In genomic region chr1:6200188-6200809, GRCh38 we compare ENCODE assay signal across 8 cellular contexts. TPM values are rescaled to one million over a fixed set of nuclear protein-coding genes. Genes with fewer than 3 reads are reported as not detected.
DNase-seq lines count a peak whose midpoint lies in the region; ATAC-seq, FAIRE-seq and TF ChIP-seq lines count a peak whose summit lies in the region.

No MANE protein-coding gene starts in this region.

- WGBS in HepG2 (ENCODE audit: low lambda C conversion rate) = 83% methylated on average over 7 of the region's 10 CpGs

- peak overlapping the region; percentile 66 for H2AFZ ChIP-seq in HepG2 (ENCODE audit: low read length)

- peak overlapping the region; percentile 76 for H3K4me3 Mint-ChIP-seq in activated naive CD4-positive, alpha-beta T cell treated with anti-CD3 and anti-CD28 coated beads, Interleukin-2, amount 10 ng/mL, durations not matched to agents 7 days and 5 days
- H3K4me3 Mint-ChIP-seq in activated naive CD8-positive, alpha-beta T cell treated with anti-CD3 and anti-CD28 coated beads, Interleukin-2, amount 50 U/mL, for 24 hours = peak overlapping the region; percentile 93

- peaks cover 23% of the 10 kb centered on the region for H3K36me3 Mint-ChIP-seq in activated naive CD4-positive, alpha-beta T cell treated with anti-CD3 and anti-CD28 coated beads, Interleukin-2, amount 10 ng/mL, durations not matched to agents 7 days and 5 days
- peaks cover 31% of the 10 kb centered on the region for H3K36me3 Mint-ChIP-seq in activated naive CD8-positive, alpha-beta T cell treated with anti-CD3 and anti-CD28 coated beads, Interleukin-2, amount 50 U/mL, for 24 hours (ENCODE audit: low read depth)

- POLR2A ChIA-PET in HepG2 (lab: Yijun Ruan, JAX) = interaction anchor here (0.8 to 2.6 kb wide), 2 partner anchors 15 to 17 kb away, joined by 3 to 6 read pairs; no protein-coding TSS in a partner anchor

- no peak for ATAC-seq in activated naive CD8-positive, alpha-beta T cell treated with anti-CD3 and anti-CD28 coated beads, Interleukin-2, amount 50 U/mL, for 24 hours
- ATAC-seq in HepG2 = no peak
- no peak for ATAC-seq in upper lobe of right lung
- ATAC-seq in HG02759 (IDR thresholded peaks at IDR 0.05; ENCODE audit: unreplicated experiment) = no peak

- TF ChIP-seq POLR2A in HepG2 (IDR thresholded peaks at IDR 0.05; ENCODE audit: insufficient read depth in 1 of 2, low read depth in 2 of 2, low read length in 2 of 2) = no peak

- intact Hi-C loops in HepG2 (cut with micrococcal nuclease; ENCODE audit: unreplicated experiment) = loop anchor here (10.0 kb wide), 1 partner anchor 615 kb away; no protein-coding TSS in a partner anchor
- intact Hi-C loops in upper lobe of right lung (cut with DNase I) = no loop called here

- no peaks in the 10 kb centered on the region for H3K27me3 ChIP-seq in HepG2 (ENCODE audit: control insufficient read depth in 1 of 2, insufficient read depth in 2 of 2, low read length in 2 of 2)
- H3K27me3 ChIP-seq in upper lobe of right lung = no peaks in the 10 kb centered on the region

- TF ChIP-seq CTCF in HepG2 (CRISPR knock-in tag; IDR thresholded peaks at IDR 0.05) (no peak), upper lobe of right lung (IDR thresholded peaks at IDR 0.05) (no peak)

- in situ Hi-C loops in HepG2 (cut with HindIII; ENCODE audit: extremely low pct_ligation_motif_present, low pct_unique_long_range_greater_than_20kb) = no loop called here

- H4K20me1 ChIP-seq in HepG2 (ENCODE audit: insufficient read depth, low read length) = peaks cover 18% of the 10 kb centered on the region

- H3K79me2 ChIP-seq in HepG2 (ENCODE audit: insufficient read depth, low read length) = peaks cover 39% of the 10 kb centered on the region

- H3K9me3 ChIP-seq in HepG2 (ENCODE audit: low read length) (no peaks in the 10 kb centered on the region), upper lobe of right lung (no peaks in the 10 kb centered on the region)

- H3K4me2 ChIP-seq in HepG2 (ENCODE audit: low read depth, low read length) = peak overlapping the region; percentile 90

- no TSS peak for BruUV-seq in HepG2 (replicated peaks; lab: Mats Ljungman, UMichigan)

- no peak for DNase-seq in activated naive CD4-positive, alpha-beta T cell treated with anti-CD3 and anti-CD28 coated beads, Interleukin-2, amount 10 ng/mL, durations not matched to agents 7 days and 5 days
- no peak for DNase-seq in activated naive CD4-positive, alpha-beta T cell treated with anti-CD3 and anti-CD28 coated beads, Interleukin-2, amount 50 U/mL, for 16 hours
- DNase-seq in activated naive CD8-positive, alpha-beta T cell treated with anti-CD3 and anti-CD28 coated beads, Interleukin-2, amount 50 U/mL, for 24 hours = no peak
- DNase-seq in HepG2 (ENCODE audit: low spot score) = no peak
- DNase-seq in upper lobe of right lung = no peak
- no peak for DNase-seq in hypothalamus (lab: John Stamatoyannopoulos, UW)
- DNase-seq in NCI-H1694 treated with DMSO at 0.1 percent for 48 hours (lab: John Stamatoyannopoulos, UW) = no peak

- H3K4me3 ChIP-seq in HepG2 (replicated peaks in 1 of 3; ENCODE audit: insufficient read depth in 1 of 3, low read depth in 2 of 3, low read length in 3 of 3) (peak overlapping the region; percentile 93 to 97 (median 94)), upper lobe of right lung (peak overlapping the region; percentile 70)

- H3K27ac ChIP-seq in HepG2 (ENCODE audit: extremely low read length, insufficient read depth, low read length) (peak overlapping the region; percentile 82), upper lobe of right lung (peak overlapping the region; percentile 83)

- TF ChIP-seq EP300 in HepG2 (IDR thresholded peaks at IDR 0.05; ENCODE audit: low read depth in 2 of 2, low read length in 2 of 2) (no peak), HepG2 (CRISPR knock-in tag; IDR thresholded peaks at IDR 0.05; ENCODE audit: borderline replicate concordance) (no peak)

- H3K36me3 ChIP-seq in HepG2 (replicated peaks in 1 of 2; ENCODE audit: control insufficient read depth in 1 of 2, insufficient read depth in 2 of 2, low read length in 2 of 2) (peaks cover 4 to 19% of the 10 kb centered on the region in 2 experiments), upper lobe of right lung (peaks cover 21% of the 10 kb centered on the region)

- H3K4me1 Mint-ChIP-seq in activated naive CD4-positive, alpha-beta T cell treated with anti-CD3 and anti-CD28 coated beads, Interleukin-2, amount 10 ng/mL, durations not matched to agents 7 days and 5 days = peaks cover 54% of the 10 kb centered on the region
- H3K4me1 Mint-ChIP-seq in activated naive CD8-positive, alpha-beta T cell treated with anti-CD3 and anti-CD28 coated beads, Interleukin-2, amount 50 U/mL, for 24 hours = peaks cover 45% of the 10 kb centered on the region

- TF ChIP-seq RAD21 in HepG2 (CRISPR knock-in tag; IDR thresholded peaks at IDR 0.05) = no peak

- H3K9me3 Mint-ChIP-seq in activated naive CD4-positive, alpha-beta T cell treated with anti-CD3 and anti-CD28 coated beads, Interleukin-2, amount 10 ng/mL, durations not matched to agents 7 days and 5 days = no peaks in the 10 kb centered on the region
- H3K9me3 Mint-ChIP-seq in activated naive CD8-positive, alpha-beta T cell treated with anti-CD3 and anti-CD28 coated beads, Interleukin-2, amount 50 U/mL, for 24 hours = no peaks in the 10 kb centered on the region

- peaks cover 18% of the 10 kb centered on the region for H3K27me3 Mint-ChIP-seq in activated naive CD4-positive, alpha-beta T cell treated with anti-CD3 and anti-CD28 coated beads, Interleukin-2, amount 10 ng/mL, durations not matched to agents 7 days and 5 days
- no peaks in the 10 kb centered on the region for H3K27me3 Mint-ChIP-seq in activated naive CD8-positive, alpha-beta T cell treated with anti-CD3 and anti-CD28 coated beads, Interleukin-2, amount 50 U/mL, for 24 hours

- peak overlapping the region; percentile 99 for H3K9ac ChIP-seq in HepG2 (ENCODE audit: insufficient read depth, low read depth, low read length)

- H3K4me1 ChIP-seq in HepG2 (ENCODE audit: insufficient read depth, low read length) = peaks cover 46% of the 10 kb centered on the region
- peaks cover 27% of the 10 kb centered on the region for H3K4me1 ChIP-seq in upper lobe of right lung

- H3K27ac Mint-ChIP-seq in activated naive CD4-positive, alpha-beta T cell treated with anti-CD3 and anti-CD28 coated beads, Interleukin-2, amount 10 ng/mL, durations not matched to agents 7 days and 5 days = peak overlapping the region; percentile 64
- peak overlapping the region; percentile 95 for H3K27ac Mint-ChIP-seq in activated naive CD8-positive, alpha-beta T cell treated with anti-CD3 and anti-CD28 coated beads, Interleukin-2, amount 50 U/mL, for 24 hours

- no peak for FAIRE-seq in HepG2 (lab: Jason Lieb, UNC)

- CTCF ChIA-PET in activated naive CD4-positive, alpha-beta T cell treated with anti-CD3 and anti-CD28 coated beads, Interleukin-2, amount 10 ng/mL, durations not matched to agents 7 days and 5 days (lab: Charles Lee) = no interaction called here
- CTCF ChIA-PET in HepG2 (lab: Yijun Ruan, JAX; ENCODE audit: low intra/inter-chr PET ratio, low total read pairs) = no interaction called here

RNA-seq across cellular contexts. Expression of gene RPL22, which starts 0.9 kb away (rescaled TPM):
- total RNA-seq in HepG2 (2016; rRNA removed; fragmentation: Illumina TruSeq; extraction: Trizol) (545 and 787 TPM in 2 replicates), upper lobe of right lung (308 TPM)
- 342 and 387 TPM in 2 replicates for total RNA-seq in HepG2 (2016; cell fraction: cytosol; rRNA removed; fragmentation: Illumina TruSeq; extraction: Trizol; ENCODE audit: low read depth)
- total RNA-seq in HepG2 (2016; cell fraction: insoluble cytoplasmic fraction; rRNA removed; fragmentation: Illumina TruSeq; extraction: Trizol) = 525 and 788 TPM in 2 replicates
- total RNA-seq in HepG2 (2016; cell fraction: membrane; rRNA removed; fragmentation: Illumina TruSeq; extraction: Trizol) = 707 and 829 TPM in 2 replicates
- total RNA-seq in HepG2 (2016; cell fraction: nucleus; rRNA removed; fragmentation: Illumina TruSeq; extraction: Trizol) = 180 and 186 TPM in 2 replicates
- polyA plus RNA-seq in HepG2 (2011; rRNA removed) = 146 and 214 TPM in 2 replicates
- polyA plus RNA-seq in HepG2 (2011; cell fraction: cytosol; rRNA removed) = 92.5 and 127 TPM in 2 replicates
- polyA plus RNA-seq in HepG2 (2011; cell fraction: nucleus; rRNA removed) = 29.2 and 40.5 TPM in 2 replicates
- polyA plus RNA-seq in HepG2 (2012) = 1,228 and 1,771 TPM in 2 replicates
- polyA plus RNA-seq in HepG2 (2016; cell fraction: cytosol; fragmentation: Illumina TruSeq; extraction: Trizol; ENCODE audit: low read depth) = 1,048 and 1,064 TPM in 2 replicates
- 1,078 and 1,177 TPM in 2 replicates for polyA plus RNA-seq in HepG2 (2016; cell fraction: insoluble cytoplasmic fraction; fragmentation: Illumina TruSeq; extraction: Trizol; ENCODE audit: low read depth)
- 1,296 and 1,373 TPM in 2 replicates for polyA plus RNA-seq in HepG2 (2016; cell fraction: membrane; fragmentation: Illumina TruSeq; extraction: Trizol; ENCODE audit: low read depth)
- polyA plus RNA-seq in HepG2 (2016; cell fraction: nucleus; fragmentation: Illumina TruSeq; extraction: Trizol; ENCODE audit: insufficient read depth, low read depth) = 473 and 475 TPM in 2 replicates
- 12.9 and 31.5 TPM in 2 replicates for polyA minus RNA-seq in HepG2 (2011; rRNA and poly(A)+ RNA removed; ENCODE audit: low replicate concordance)
- 48.1 and 62.3 TPM in 2 replicates for polyA minus RNA-seq in HepG2 (2011; cell fraction: cytosol; rRNA and poly(A)+ RNA removed)
- polyA minus RNA-seq in HepG2 (2011; cell fraction: nucleus; rRNA and poly(A)+ RNA removed) = 53.2 and 59.9 TPM in 2 replicates

RNA-seq across cellular contexts. Expression of gene RNF207, which starts 5.6 kb away (rescaled TPM):
- total RNA-seq in HepG2 (2016; rRNA removed; fragmentation: Illumina TruSeq; extraction: Trizol) = 1.7 and 9.8 TPM in 2 replicates
- total RNA-seq in HepG2 (2016; cell fraction: cytosol; rRNA removed; fragmentation: Illumina TruSeq; extraction: Trizol; ENCODE audit: low read depth) = 2.0 and 3.0 TPM in 2 replicates
- total RNA-seq in HepG2 (2016; cell fraction: insoluble cytoplasmic fraction; rRNA removed; fragmentation: Illumina TruSeq; extraction: Trizol) = 2.1 and 8.9 TPM in 2 replicates
- 2.4 and 2.5 TPM in 2 replicates for total RNA-seq in HepG2 (2016; cell fraction: membrane; rRNA removed; fragmentation: Illumina TruSeq; extraction: Trizol)
- 14.8 and 17.7 TPM in 2 replicates for total RNA-seq in HepG2 (2016; cell fraction: nucleus; rRNA removed; fragmentation: Illumina TruSeq; extraction: Trizol)
- 15.9 and 17.9 TPM in 2 replicates for polyA plus RNA-seq in HepG2 (2011; rRNA removed)
- polyA plus RNA-seq in HepG2 (2011; cell fraction: cytosol; rRNA removed) = 3.1 and 5.5 TPM in 2 replicates
- 282 and 411 TPM in 2 replicates for polyA plus RNA-seq in HepG2 (2011; cell fraction: nucleus; rRNA removed)
- 3.9 and 4.0 TPM in 2 replicates for polyA plus RNA-seq in HepG2 (2012)
- polyA plus RNA-seq in HepG2 (2016; cell fraction: cytosol; fragmentation: Illumina TruSeq; extraction: Trizol; ENCODE audit: low read depth) = 0.45 and 0.62 TPM in 2 replicates
- polyA plus RNA-seq in HepG2 (2016; cell fraction: insoluble cytoplasmic fraction; fragmentation: Illumina TruSeq; extraction: Trizol; ENCODE audit: low read depth) = 1.8 and 3.9 TPM in 2 replicates
- 0.85 and 1.2 TPM in 2 replicates for polyA plus RNA-seq in HepG2 (2016; cell fraction: membrane; fragmentation: Illumina TruSeq; extraction: Trizol; ENCODE audit: low read depth)
- 47.0 and 48.9 TPM in 2 replicates for polyA plus RNA-seq in HepG2 (2016; cell fraction: nucleus; fragmentation: Illumina TruSeq; extraction: Trizol; ENCODE audit: insufficient read depth, low read depth)
- 16.5 and 27.5 TPM in 2 replicates for polyA minus RNA-seq in HepG2 (2011; rRNA and poly(A)+ RNA removed; ENCODE audit: low replicate concordance)
- 2.5 TPM in 2 replicates for polyA minus RNA-seq in HepG2 (2011; cell fraction: cytosol; rRNA and poly(A)+ RNA removed)
- polyA minus RNA-seq in HepG2 (2011; cell fraction: nucleus; rRNA and poly(A)+ RNA removed) = 30.0 and 38.2 TPM in 2 replicates
- total RNA-seq in upper lobe of right lung = 12.7 TPM

RNA-seq across cellular contexts. Expression of gene CHD5, which starts 20.2 kb away (rescaled TPM):
- 0.02 TPM in 1 of 2 replicates, not detected in the other for total RNA-seq in HepG2 (2016; rRNA removed; fragmentation: Illumina TruSeq; extraction: Trizol)
- total RNA-seq in HepG2 (2016; cell fraction: cytosol; rRNA removed; fragmentation: Illumina TruSeq; extraction: Trizol; ENCODE audit: low read depth) = not detected in 2 replicates
- 0.11 TPM in 1 of 2 replicates, not detected in the other for total RNA-seq in HepG2 (2016; cell fraction: insoluble cytoplasmic fraction; rRNA removed; fragmentation: Illumina TruSeq; extraction: Trizol)
- not detected in 2 replicates for total RNA-seq in HepG2 (2016; cell fraction: membrane; rRNA removed; fragmentation: Illumina TruSeq; extraction: Trizol)
- 0.09 TPM in 1 of 2 replicates, not detected in the other for total RNA-seq in HepG2 (2016; cell fraction: nucleus; rRNA removed; fragmentation: Illumina TruSeq; extraction: Trizol)
- polyA plus RNA-seq in HepG2 (2011; rRNA removed) = 0.09 and 0.21 TPM in 2 replicates
- 0.03 TPM in 1 of 2 replicates, not detected in the other for polyA plus RNA-seq in HepG2 (2011; cell fraction: cytosol; rRNA removed)
- polyA plus RNA-seq in HepG2 (2011; cell fraction: nucleus; rRNA removed) = 0.42 and 0.51 TPM in 2 replicates
- 0.03 and 0.05 TPM in 2 replicates for polyA plus RNA-seq in HepG2 (2012)
- polyA plus RNA-seq in HepG2 (2016; cell fraction: cytosol; fragmentation: Illumina TruSeq; extraction: Trizol; ENCODE audit: low read depth) = not detected in 2 replicates
- not detected in 2 replicates for polyA plus RNA-seq in HepG2 (2016; cell fraction: insoluble cytoplasmic fraction; fragmentation: Illumina TruSeq; extraction: Trizol; ENCODE audit: low read depth)
- polyA plus RNA-seq in HepG2 (2016; cell fraction: membrane; fragmentation: Illumina TruSeq; extraction: Trizol; ENCODE audit: low read depth) = not detected in 2 replicates
- polyA plus RNA-seq in HepG2 (2016; cell fraction: nucleus; fragmentation: Illumina TruSeq; extraction: Trizol; ENCODE audit: insufficient read depth, low read depth) = 0.10 and 0.29 TPM in 2 replicates
- polyA minus RNA-seq in HepG2 (2011; rRNA and poly(A)+ RNA removed; ENCODE audit: low replicate concordance) = 0.10 and 0.56 TPM in 2 replicates
- not detected in 2 replicates for polyA minus RNA-seq in HepG2 (2011; cell fraction: cytosol; rRNA and poly(A)+ RNA removed)
- polyA minus RNA-seq in HepG2 (2011; cell fraction: nucleus; rRNA and poly(A)+ RNA removed) = 0.13 and 0.50 TPM in 2 replicates
- 0.23 TPM for total RNA-seq in upper lobe of right lung

RNA-seq across cellular contexts. Expression of gene ICMT, which starts 35.5 kb away (rescaled TPM):
- total RNA-seq in HepG2 (2016; rRNA removed; fragmentation: Illumina TruSeq; extraction: Trizol) (61.7 and 69.7 TPM in 2 replicates), upper lobe of right lung (56.9 TPM)
- 23.7 and 29.8 TPM in 2 replicates for total RNA-seq in HepG2 (2016; cell fraction: cytosol; rRNA removed; fragmentation: Illumina TruSeq; extraction: Trizol; ENCODE audit: low read depth)
- 60.0 and 68.5 TPM in 2 replicates for total RNA-seq in HepG2 (2016; cell fraction: insoluble cytoplasmic fraction; rRNA removed; fragmentation: Illumina TruSeq; extraction: Trizol)
- total RNA-seq in HepG2 (2016; cell fraction: membrane; rRNA removed; fragmentation: Illumina TruSeq; extraction: Trizol) = 90.0 and 91.4 TPM in 2 replicates
- total RNA-seq in HepG2 (2016; cell fraction: nucleus; rRNA removed; fragmentation: Illumina TruSeq; extraction: Trizol) = 45.6 and 50.8 TPM in 2 replicates
- polyA plus RNA-seq in HepG2 (2011; rRNA removed) = 23.1 and 24.6 TPM in 2 replicates
- 23.8 and 31.3 TPM in 2 replicates for polyA plus RNA-seq in HepG2 (2011; cell fraction: cytosol; rRNA removed)
- 8.9 and 10.8 TPM in 2 replicates for polyA plus RNA-seq in HepG2 (2011; cell fraction: nucleus; rRNA removed)
- 26.0 and 27.3 TPM in 2 replicates for polyA plus RNA-seq in HepG2 (2012)
- 38.8 and 46.6 TPM in 2 replicates for polyA plus RNA-seq in HepG2 (2016; cell fraction: cytosol; fragmentation: Illumina TruSeq; extraction: Trizol; ENCODE audit: low read depth)
- polyA plus RNA-seq in HepG2 (2016; cell fraction: insoluble cytoplasmic fraction; fragmentation: Illumina TruSeq; extraction: Trizol; ENCODE audit: low read depth) = 66.5 and 67.0 TPM in 2 replicates
- 87.3 and 91.3 TPM in 2 replicates for polyA plus RNA-seq in HepG2 (2016; cell fraction: membrane; fragmentation: Illumina TruSeq; extraction: Trizol; ENCODE audit: low read depth)
- 77.9 and 79.1 TPM in 2 replicates for polyA plus RNA-seq in HepG2 (2016; cell fraction: nucleus; fragmentation: Illumina TruSeq; extraction: Trizol; ENCODE audit: insufficient read depth, low read depth)
- 42.4 and 109 TPM in 2 replicates for polyA minus RNA-seq in HepG2 (2011; rRNA and poly(A)+ RNA removed; ENCODE audit: low replicate concordance)
- 24.0 and 31.1 TPM in 2 replicates for polyA minus RNA-seq in HepG2 (2011; cell fraction: cytosol; rRNA and poly(A)+ RNA removed)
- 12.5 and 14.2 TPM in 2 replicates for polyA minus RNA-seq in HepG2 (2011; cell fraction: nucleus; rRNA and poly(A)+ RNA removed)

RNA-seq across cellular contexts. Expression of gene HES3, which starts 43.7 kb away (rescaled TPM):
- total RNA-seq in HepG2 (2016; rRNA removed; fragmentation: Illumina TruSeq; extraction: Trizol) (not detected in 2 replicates), upper lobe of right lung (not detected)
- not detected in 2 replicates for total RNA-seq in HepG2 (2016; cell fraction: cytosol; rRNA removed; fragmentation: Illumina TruSeq; extraction: Trizol; ENCODE audit: low read depth)
- total RNA-seq in HepG2 (2016; cell fraction: insoluble cytoplasmic fraction; rRNA removed; fragmentation: Illumina TruSeq; extraction: Trizol) = not detected in 2 replicates
- not detected in 2 replicates for total RNA-seq in HepG2 (2016; cell fraction: membrane; rRNA removed; fragmentation: Illumina TruSeq; extraction: Trizol)
- total RNA-seq in HepG2 (2016; cell fraction: nucleus; rRNA removed; fragmentation: Illumina TruSeq; extraction: Trizol) = not detected in 2 replicates
- polyA plus RNA-seq in HepG2 (2011; rRNA removed) = not detected in 2 replicates
- polyA plus RNA-seq in HepG2 (2011; cell fraction: cytosol; rRNA removed) = not detected in 2 replicates
- polyA plus RNA-seq in HepG2 (2011; cell fraction: nucleus; rRNA removed) = not detected in 2 replicates
- not detected in 2 replicates for polyA plus RNA-seq in HepG2 (2012)
- polyA plus RNA-seq in HepG2 (2016; cell fraction: cytosol; fragmentation: Illumina TruSeq; extraction: Trizol; ENCODE audit: low read depth) = not detected in 2 replicates
- not detected in 2 replicates for polyA plus RNA-seq in HepG2 (2016; cell fraction: insoluble cytoplasmic fraction; fragmentation: Illumina TruSeq; extraction: Trizol; ENCODE audit: low read depth)
- polyA plus RNA-seq in HepG2 (2016; cell fraction: membrane; fragmentation: Illumina TruSeq; extraction: Trizol; ENCODE audit: low read depth) = not detected in 2 replicates
- not detected in 2 replicates for polyA plus RNA-seq in HepG2 (2016; cell fraction: nucleus; fragmentation: Illumina TruSeq; extraction: Trizol; ENCODE audit: insufficient read depth, low read depth)
- polyA minus RNA-seq in HepG2 (2011; rRNA and poly(A)+ RNA removed; ENCODE audit: low replicate concordance) = not detected in 2 replicates
- not detected in 2 replicates for polyA minus RNA-seq in HepG2 (2011; cell fraction: cytosol; rRNA and poly(A)+ RNA removed)
- not detected in 2 replicates for polyA minus RNA-seq in HepG2 (2011; cell fraction: nucleus; rRNA and poly(A)+ RNA removed)
